In genomic region chr11:111925953-111926352, GRCh38 we compare ENCODE assay signal across 9 cellular contexts. TPM values are rescaled to one million over a fixed set of nuclear protein-coding genes. Genes with fewer than 3 reads are reported as not detected.
DNase-seq lines count a peak whose midpoint lies in the region; TF ChIP-seq lines count a peak whose summit lies in the region.
"Had no signal": no experiment of that assay in that cellular context is flagged by ENCODE, and none has a peak within 500 bp of the region (broad histone marks: within the 10 kb centered on the region; RNA-seq: fewer than 3 reads in every experiment).

No MANE protein-coding gene starts in this region.

- peaks cover 3 to 6% of the 10 kb centered on the region in 2 donors for H3K27me3 Mint-ChIP-seq in CD8-positive, alpha-beta memory T cell
- peaks cover 5% of the 10 kb centered on the region for H3K27me3 Mint-ChIP-seq in endothelial cell (ENCODE audit: unreplicated experiment)

- no peak overlapping the region for H3K9ac ChIP-seq in trophoblast cell (ENCODE audit: low read length)

- peak overlapping the region; percentile 19 for H4K12ac ChIP-seq in trophoblast cell (ENCODE audit: low read depth, low read length)

- H3K27ac Mint-ChIP-seq in CD8-positive, alpha-beta memory T cell, result peak overlapping the region; percentile 73 to 96 (median 90)
- peak overlapping the region; percentile 92 for H3K27ac Mint-ChIP-seq in endothelial cell (ENCODE audit: unreplicated experiment)

- H3K27ac ChIP-seq in CD8-positive, alpha-beta memory T cell (ENCODE audit: low read depth, low read length), result peak overlapping the region; percentile 80
- peak overlapping the region; percentile 62 for H3K27ac ChIP-seq in PC-9
- H3K27ac ChIP-seq in trophoblast cell (ENCODE audit: low read depth, low read length), result peak overlapping the region; percentile 82

- H3K4me3 ChIP-seq in CD8-positive, alpha-beta memory T cell (ENCODE audit: low read length), result no peak overlapping the region
- peak overlapping the region; percentile 59; the same call in 1 of the 2 replicates for H3K4me3 ChIP-seq in PC-9
- H3K4me3 ChIP-seq in trophoblast cell (ENCODE audit: low read depth, low read length), result no peak overlapping the region

- no peaks in the 10 kb centered on the region for H3K27me3 ChIP-seq in CD8-positive, alpha-beta memory T cell (ENCODE audit: insufficient read depth, low read length, poor library complexity, severe bottlenecking)
- H3K27me3 ChIP-seq in PC-9 (ENCODE audit: insufficient read depth, low read depth) (no peaks in the 10 kb centered on the region), trophoblast cell (ENCODE audit: insufficient read depth, low read length) (no peaks in the 10 kb centered on the region)

- intact Hi-C loops in PC-9 (cut with micrococcal nuclease; ENCODE audit: unreplicated experiment), result loop anchor here (1.0 to 2.0 kb wide), 2 partner anchors 47 to 57 kb away; partner anchors contain the start of genes CFAP68 and FDXACB1

- H3K23ac ChIP-seq in trophoblast cell (ENCODE audit: low read length), result peak overlapping the region; percentile 46

- CTCF ChIA-PET in CD8-positive, alpha-beta memory T cell (lab: Charles Lee), result interaction anchor here (1.0 to 3.4 kb wide), 6 partner anchors 9 to 56 kb away, joined by 4 to 17 read pairs (median 10); partner anchors contain the start of genes ALG9, DIXDC1 and FDXACB1
- CTCF ChIA-PET in PC-9 (lab: Charles Lee), result interaction anchor here (0.5 to 1.6 kb wide), 4 partner anchors 48 to 354 kb away, joined by 3 to 7 read pairs (median 4); no protein-coding TSS in a partner anchor

- no peaks in the 10 kb centered on the region for H3K9me2 ChIP-seq in PC-9 (ENCODE audit: insufficient read depth)

- H2AFZ ChIP-seq in PC-9 (peak overlapping the region; percentile 81), trophoblast cell (ENCODE audit: insufficient read depth, low read length, poor library complexity) (no peak overlapping the region)

- H3K4ac ChIP-seq in trophoblast cell (ENCODE audit: low read depth, low read length), result no peak overlapping the region

- H4K20me1 ChIP-seq in PC-9 (ENCODE audit: insufficient read depth), result no peaks in the 10 kb centered on the region

- peaks cover 8% of the 10 kb centered on the region for H3K79me1 ChIP-seq in trophoblast cell (ENCODE audit: low read length)

- no peaks in the 10 kb centered on the region for H3K9me3 ChIP-seq in CD8-positive, alpha-beta memory T cell (ENCODE audit: low read length)
- H3K9me3 ChIP-seq in PC-9 (ENCODE audit: insufficient read depth, low read depth) (no peaks in the 10 kb centered on the region), trophoblast cell (ENCODE audit: insufficient read depth, low read depth, low read length) (peaks cover 4% of the 10 kb centered on the region)

- no CpG with 5 or more reads among the region's 16 CpGs for WGBS in trophoblast cell (ENCODE audit: extremely low coverage, insufficient coverage, insufficient read length)

- no peak overlapping the region for H3K18ac ChIP-seq in trophoblast cell (ENCODE audit: low read length)

- H2AK5ac ChIP-seq in trophoblast cell (ENCODE audit: low read length), result peak overlapping the region; percentile 61

- H2BK5ac ChIP-seq in trophoblast cell (ENCODE audit: low read depth, low read length, poor library complexity), result no peak overlapping the region

- H3K4me1 ChIP-seq in CD8-positive, alpha-beta memory T cell (ENCODE audit: insufficient read depth, low read length), result peaks cover 7% of the 10 kb centered on the region
- H3K4me1 ChIP-seq in PC-9 (replicated peaks; ENCODE audit: insufficient read depth) (peaks cover 36% of the 10 kb centered on the region), trophoblast cell (ENCODE audit: control insufficient read depth in 1 of 2, insufficient read depth in 2 of 2, low read length in 2 of 2) (peaks cover 18 to 23% of the 10 kb centered on the region in 2 experiments)

- H3K4me1 Mint-ChIP-seq in CD8-positive, alpha-beta memory T cell, result peaks cover 14 to 21% (median 15%) of the 10 kb centered on the region in 3 donors
- H3K4me1 Mint-ChIP-seq in endothelial cell (ENCODE audit: unreplicated experiment), result peaks cover 21% of the 10 kb centered on the region

- H4K91ac ChIP-seq in trophoblast cell (ENCODE audit: low read depth, low read length), result peak overlapping the region; percentile 73

- peak overlapping the region; percentile 42 for H2BK12ac ChIP-seq in trophoblast cell (ENCODE audit: low read length)

- H3K79me2 ChIP-seq in PC-9 (ENCODE audit: low read depth) (no peaks in the 10 kb centered on the region), trophoblast cell (ENCODE audit: control insufficient read depth, insufficient read depth, low read length, poor library complexity) (no peaks in the 10 kb centered on the region)

- POLR2A ChIA-PET in CD8-positive, alpha-beta memory T cell (lab: Charles Lee), result interaction anchor here (1.0 to 2.3 kb wide), 7 partner anchors 9 to 159 kb away, joined by 3 to 17 read pairs (median 9); partner anchors contain the start of genes ALG9, CFAP68 and DIXDC1
- POLR2A ChIA-PET in PC-9 (lab: Charles Lee; ENCODE audit: unreplicated experiment), result interaction anchor here (0.5 to 1.6 kb wide), 2 partner anchors 56 to 345 kb away, joined by 3 to 7 read pairs; no protein-coding TSS in a partner anchor

- no peak for DNase-seq in CD8-positive, alpha-beta memory T cell
- DNase-seq in PC-9 (no peak), endothelial cell (ENCODE audit: low spot score) (no peak), trophoblast cell (no peak), AG08396 (ENCODE audit: low spot score) (no peak), 8988T (no peak), Ammon's horn (ENCODE audit: low spot score) (no peak), amniotic stem cell (lab: John Stamatoyannopoulos, UW) (no peak)
- DNase-seq: activated CD4-positive, CD25-positive, alpha-beta regulatory T cell had no signal

- H4K8ac ChIP-seq in trophoblast cell (ENCODE audit: low read depth, low read length), result peak overlapping the region; percentile 85

- H3K14ac ChIP-seq in trophoblast cell (ENCODE audit: low read length), result no peak overlapping the region

- no peaks in the 10 kb centered on the region for H3K36me3 ChIP-seq in CD8-positive, alpha-beta memory T cell (ENCODE audit: insufficient read depth, low read length)
- H3K36me3 ChIP-seq in PC-9 (ENCODE audit: low read depth) (no peaks in the 10 kb centered on the region), trophoblast cell (ENCODE audit: control insufficient read depth in 1 of 2, insufficient read depth in 2 of 2, low read length in 2 of 2) (no peaks in the 10 kb centered on the region)

- H3K9me3 Mint-ChIP-seq in CD8-positive, alpha-beta memory T cell, result no peaks in the 10 kb centered on the region
- H3K9me3 Mint-ChIP-seq in endothelial cell (ENCODE audit: unreplicated experiment), result no peaks in the 10 kb centered on the region

- no TSS peak for BruUV-seq in PC-9 (replicated peaks; lab: Mats Ljungman, UMichigan)

- TF ChIP-seq CTCF in PC-9 (conservative IDR thresholded peaks at IDR 0.05) (no peak), endothelial cell (IDR thresholded peaks at IDR 0.05; ENCODE audit: unreplicated experiment) (no peak)

- no peaks in the 10 kb centered on the region for H3K36me3 Mint-ChIP-seq in CD8-positive, alpha-beta memory T cell
- H3K36me3 Mint-ChIP-seq in endothelial cell (ENCODE audit: low read depth, unreplicated experiment), result peaks cover 3% of the 10 kb centered on the region

- peaks cover 24% of the 10 kb centered on the region for H3F3A ChIP-seq in PC-9 (ENCODE audit: insufficient read depth, low read depth)

- H2BK120ac ChIP-seq in trophoblast cell (ENCODE audit: insufficient read depth, low read length, poor library complexity), result no peak overlapping the region

- H3K4me2 ChIP-seq in PC-9 (peak overlapping the region; percentile 77), trophoblast cell (ENCODE audit: low read length) (peak overlapping the region; percentile 68)

- H3K4me3 Mint-ChIP-seq in CD8-positive, alpha-beta memory T cell, result peak overlapping the region in 6 of 7 donors; percentile 69 to 89 (median 86)
- H3K4me3 Mint-ChIP-seq in endothelial cell (ENCODE audit: unreplicated experiment), result peak overlapping the region; percentile 49

RNA-seq across cellular contexts. Expression of gene C11orf52, which starts 7.2 kb away (rescaled TPM):
- total RNA-seq in CD8-positive, alpha-beta memory T cell, result not detected
- polyA plus RNA-seq in CD8-positive, alpha-beta memory T cell, result not detected
- total RNA-seq in PC-9 (2021), result 2.9 and 6.4 TPM in 2 replicates
- total RNA-seq in endothelial cell (ENCODE audit: unreplicated experiment), result 2.8 TPM
- 7.1 and 7.4 TPM in 2 replicates for polyA plus RNA-seq in trophoblast cell (2013)

RNA-seq across cellular contexts. Expression of gene DIXDC1, which starts 11.2 kb away (rescaled TPM):
- total RNA-seq in CD8-positive, alpha-beta memory T cell, result 10 to 100 TPM; 11.3 to 12.7 TPM
- polyA plus RNA-seq in CD8-positive, alpha-beta memory T cell, result 2.4 TPM
- total RNA-seq in PC-9 (2021) (4.4 and 4.9 TPM in 2 replicates), endothelial cell (ENCODE audit: unreplicated experiment) (6.2 TPM)
- 3.0 and 3.1 TPM in 2 replicates for polyA plus RNA-seq in trophoblast cell (2013)

RNA-seq across cellular contexts. Expression of gene HSPB2, which starts 13.4 kb away (rescaled TPM):
- not detected for total RNA-seq in CD8-positive, alpha-beta memory T cell
- polyA plus RNA-seq in CD8-positive, alpha-beta memory T cell, result not detected
- total RNA-seq in PC-9 (2021), result 0.28 and 0.80 TPM in 2 replicates
- not detected for total RNA-seq in endothelial cell (ENCODE audit: unreplicated experiment)
- polyA plus RNA-seq in trophoblast cell (2013), result 0.05 TPM in 1 of 2 replicates, not detected in the other

RNA-seq across cellular contexts. Expression of gene CRYAB, which starts 14.4 kb away (rescaled TPM):
- total RNA-seq in CD8-positive, alpha-beta memory T cell, result not detected
- not detected for polyA plus RNA-seq in CD8-positive, alpha-beta memory T cell
- total RNA-seq in PC-9 (2021) (not detected in 2 replicates), endothelial cell (ENCODE audit: unreplicated experiment) (not detected)
- polyA plus RNA-seq in trophoblast cell (2013), result 13.0 and 16.7 TPM in 2 replicates

RNA-seq across cellular contexts. Expression of gene CFAP68, which starts 46.6 kb away (rescaled TPM):
- total RNA-seq in CD8-positive, alpha-beta memory T cell, result 10 to 100 TPM; 36.7 to 44.3 TPM
- 24.7 TPM for polyA plus RNA-seq in CD8-positive, alpha-beta memory T cell
- total RNA-seq in PC-9 (2021) (27.4 and 46.8 TPM in 2 replicates), endothelial cell (ENCODE audit: unreplicated experiment) (35.6 TPM)
- polyA plus RNA-seq in trophoblast cell (2013), result 18.3 and 18.7 TPM in 2 replicates
